Comparison of ENCODE assay signal across 24 cellular contexts in genomic region chr7:18890885-18891621, GRCh38.
DNase-seq lines count a peak whose midpoint lies in the region; ATAC-seq and TF ChIP-seq lines count a peak whose summit lies in the region.
"Had no signal": no experiment of that assay in that cellular context is flagged by ENCODE, and none has a peak within 500 bp of the region (broad histone marks: within the 10 kb centered on the region; RNA-seq: fewer than 3 reads in every experiment).

No MANE protein-coding gene starts in this region.

- dilution Hi-C loops in mammary epithelial cell (cut with HindIII; ENCODE audit: low sequenced_read_pairs), result no loop called here

- H3K9me3 Mint-ChIP-seq in MCF 10A (ENCODE audit: unreplicated experiment) (no peaks in the 10 kb centered on the region), neural progenitor cell (no peaks in the 10 kb centered on the region)
- peaks cover 12% of the 10 kb centered on the region for H3K9me3 Mint-ChIP-seq in activated T-helper 2 cell treated with anti-CD3 and anti-CD28 coated beads, Interferon-gamma antibody, Interleukin-2, Interleukin-4, amounts not matched to agents 10 μg/mL and 5 μg/mL and 100 μg/mL, durations not matched to agents 14 hours and 24 hours and 36 hours
- H3K9me3 Mint-ChIP-seq: H9 had no signal

- 97% methylated on average over 4 of the region's 4 CpGs for WGBS in mammary epithelial cell (ENCODE audit: low coverage, missing lambda C conversion rate)

- TF ChIP-seq CTCF in MCF 10A (IDR thresholded peaks at IDR 0.05; ENCODE audit: unreplicated experiment), result no peak
- TF ChIP-seq CTCF in mammary epithelial cell (conservative IDR thresholded peaks at IDR 0.05 in 1 of 2, IDR thresholded peaks at IDR 0.05 in 1 of 2; ENCODE audit: extremely low read depth in 1 of 2, insufficient read depth in 1 of 2, low read depth in 1 of 2, low read length in 2 of 2), result no peak
- no peak for TF ChIP-seq CTCF in upper lobe of right lung (IDR thresholded peaks at IDR 0.05)
- no peak for TF ChIP-seq CTCF in neural progenitor cell (IDR thresholded peaks at IDR 0.05)

- peaks cover 20% of the 10 kb centered on the region for H3K4me1 ChIP-seq in mammary epithelial cell (ENCODE audit: insufficient read depth, low read length)
- peaks cover 3% of the 10 kb centered on the region for H3K4me1 ChIP-seq in upper lobe of right lung
- H3K4me1 ChIP-seq in neural progenitor cell, result no peaks in the 10 kb centered on the region
- H3K4me1 ChIP-seq: BLaER1 treated with 17β-estradiol and CSF1 and Interleukin-3, amounts not matched to agents 10 nM and 100 nM; transverse colon had no signal

- no peak for DNase-seq in MCF 10A (ENCODE audit: unreplicated experiment)
- DNase-seq in mammary epithelial cell, result no peak
- peak; percentile 76 for DNase-seq in SK-N-MC (ENCODE audit: low read depth, low spot score)
- DNase-seq in left kidney (ENCODE audit: low read depth, low spot score), result peak; percentile 9
- DNase-seq in upper lobe of right lung, result no peak
- DNase-seq in activated T-helper 2 cell treated with anti-CD3 and anti-CD28 coated beads, Interferon-gamma antibody, Interleukin-2, Interleukin-4, amounts not matched to agents 10 μg/mL and 5 μg/mL and 100 μg/mL, durations not matched to agents 14 hours and 24 hours and 36 hours (ENCODE audit: low spot score), result no peak
- DNase-seq in neural progenitor cell (ENCODE audit: low spot score), result no peak
- DNase-seq: 8988T; activated CD4-positive, alpha-beta T cell treated with anti-CD3 and anti-CD28 coated beads for 48 hours; activated CD8-positive, alpha-beta memory T cell treated with anti-CD3 and anti-CD28 coated beads, Interleukin-2, amount 10 ng/mL, durations not matched to agents 7 days and 5 days; activated naive CD8-positive, alpha-beta T cell treated with anti-CD3 and anti-CD28 coated beads, Interleukin-2, amount 50 U/mL, for 24 hours; dorsolateral prefrontal cortex; GDM1; H9; left colon; NCI-H187; sigmoid colon; stimulated activated naive CD4-positive, alpha-beta T cell; T-helper 1 cell; transverse colon had no signal

- ATAC-seq in upper lobe of right lung (peak; percentile 46), HG03045 (IDR thresholded peaks at IDR 0.05; ENCODE audit: unreplicated experiment) (no peak)
- ATAC-seq: activated CD8-positive, alpha-beta memory T cell treated with anti-CD3 and anti-CD28 coated beads, Interleukin-2, amount 10 ng/mL, durations not matched to agents 7 days and 5 days; activated naive CD8-positive, alpha-beta T cell treated with anti-CD3 and anti-CD28 coated beads, Interleukin-2, amount 50 U/mL, for 24 hours; activated T-helper 17 cell treated with anti-CD3 and anti-CD28 coated beads, Interleukin-2, amount 50 U/mL, for 72 hours; HepG2; left colon had no signal

- H4K20me1 ChIP-seq in mammary epithelial cell (ENCODE audit: insufficient read depth, low read length) (no peaks in the 10 kb centered on the region), neural progenitor cell (ENCODE audit: low read depth) (no peaks in the 10 kb centered on the region)
- H4K20me1 ChIP-seq: BLaER1 treated with 17β-estradiol and CSF1 and Interleukin-3, amounts not matched to agents 10 nM and 100 nM had no signal

- H3K27me3 ChIP-seq in mammary epithelial cell (ENCODE audit: insufficient read depth, low read length), result no peaks in the 10 kb centered on the region
- no peaks in the 10 kb centered on the region for H3K27me3 ChIP-seq in upper lobe of right lung
- H3K27me3 ChIP-seq in neural progenitor cell, result no peaks in the 10 kb centered on the region
- H3K27me3 ChIP-seq: BLaER1 treated with 17β-estradiol and CSF1 and Interleukin-3, amounts not matched to agents 10 nM and 100 nM; dorsolateral prefrontal cortex; sigmoid colon; transverse colon had no signal

- H3K4me3 Mint-ChIP-seq in MCF 10A (ENCODE audit: unreplicated experiment) (no peak overlapping the region), neural progenitor cell (no peak overlapping the region)
- no peak overlapping the region for H3K4me3 Mint-ChIP-seq in activated T-helper 2 cell treated with anti-CD3 and anti-CD28 coated beads, Interferon-gamma antibody, Interleukin-2, Interleukin-4, amounts not matched to agents 10 μg/mL and 5 μg/mL and 100 μg/mL, durations not matched to agents 14 hours and 24 hours and 36 hours (ENCODE audit: low read depth)
- H3K4me3 Mint-ChIP-seq: activated CD8-positive, alpha-beta memory T cell treated with anti-CD3 and anti-CD28 coated beads, Interleukin-2, amount 10 ng/mL, durations not matched to agents 7 days and 5 days; activated naive CD8-positive, alpha-beta T cell treated with anti-CD3 and anti-CD28 coated beads, Interleukin-2, amount 50 U/mL, for 24 hours; activated T-helper 17 cell treated with anti-CD3 and anti-CD28 coated beads, Interleukin-2, amount 50 U/mL, for 72 hours; H9 had no signal

- H3K36me3 ChIP-seq in mammary epithelial cell (ENCODE audit: insufficient read depth, low read length), result no peaks in the 10 kb centered on the region
- no peaks in the 10 kb centered on the region for H3K36me3 ChIP-seq in SK-N-MC (ENCODE audit: insufficient read depth, low read length)
- no peaks in the 10 kb centered on the region for H3K36me3 ChIP-seq in upper lobe of right lung
- H3K36me3 ChIP-seq in neural progenitor cell, result no peaks in the 10 kb centered on the region
- H3K36me3 ChIP-seq: BLaER1 treated with 17β-estradiol and CSF1 and Interleukin-3, amounts not matched to agents 10 nM and 100 nM; sigmoid colon; transverse colon had no signal

- intact Hi-C loops in MCF 10A (cut with micrococcal nuclease) (no loop called here), mammary epithelial cell (cut with micrococcal nuclease) (loop anchor here (10.0 kb wide), 1 partner anchor 134 kb away; no protein-coding TSS in a partner anchor), upper lobe of right lung (cut with DNase I) (no loop called here)
- intact Hi-C loops in activated T-helper 2 cell treated with anti-CD3 and anti-CD28 coated beads, Interferon-gamma antibody, Interleukin-2, Interleukin-4, amounts not matched to agents 10 μg/mL and 5 μg/mL and 100 μg/mL, durations not matched to agents 14 hours and 24 hours and 36 hours (cut with micrococcal nuclease), result no loop called here

- H3K27me3 Mint-ChIP-seq in MCF 10A (ENCODE audit: insufficient read depth, unreplicated experiment), result no peaks in the 10 kb centered on the region
- no peaks in the 10 kb centered on the region for H3K27me3 Mint-ChIP-seq in activated T-helper 2 cell treated with anti-CD3 and anti-CD28 coated beads, Interferon-gamma antibody, Interleukin-2, Interleukin-4, amounts not matched to agents 10 μg/mL and 5 μg/mL and 100 μg/mL, durations not matched to agents 14 hours and 24 hours and 36 hours (ENCODE audit: low read depth)
- no peaks in the 10 kb centered on the region for H3K27me3 Mint-ChIP-seq in neural progenitor cell (ENCODE audit: insufficient read depth, low read depth)
- H3K27me3 Mint-ChIP-seq: activated CD8-positive, alpha-beta memory T cell treated with anti-CD3 and anti-CD28 coated beads, Interleukin-2, amount 10 ng/mL, durations not matched to agents 7 days and 5 days; activated naive CD8-positive, alpha-beta T cell treated with anti-CD3 and anti-CD28 coated beads, Interleukin-2, amount 50 U/mL, for 24 hours; activated T-helper 17 cell treated with anti-CD3 and anti-CD28 coated beads, Interleukin-2, amount 50 U/mL, for 72 hours had no signal

- H3K4me3 ChIP-seq in mammary epithelial cell (replicated peaks in 1 of 3; ENCODE audit: insufficient read depth in 1 of 3, low read depth in 2 of 3, low read length in 3 of 3) (no peak overlapping the region), SK-N-MC (peak overlapping the region; percentile 21; the same call in 1 of the 2 replicates), upper lobe of right lung (no peak overlapping the region), neural progenitor cell (no peak overlapping the region)
- H3K4me3 ChIP-seq: BLaER1 treated with 17β-estradiol and CSF1 and Interleukin-3, amounts not matched to agents 10 nM and 100 nM; dorsolateral prefrontal cortex; sigmoid colon; transverse colon had no signal

- H3K4me2 ChIP-seq in mammary epithelial cell (ENCODE audit: insufficient read depth, low read depth, low read length), result no peak overlapping the region
- H3K4me2 ChIP-seq in neural progenitor cell, result no peak overlapping the region
- H3K4me2 ChIP-seq: BLaER1 treated with 17β-estradiol and CSF1 and Interleukin-3, amounts not matched to agents 10 nM and 100 nM had no signal

- no peaks in the 10 kb centered on the region for H3F3A ChIP-seq in neural progenitor cell (ENCODE audit: low read depth)

- H3K9me3 ChIP-seq in mammary epithelial cell (replicated peaks; ENCODE audit: insufficient read depth, low read length) (no peaks in the 10 kb centered on the region), SK-N-MC (ENCODE audit: low read depth, low read length) (no peaks in the 10 kb centered on the region), upper lobe of right lung (no peaks in the 10 kb centered on the region), neural progenitor cell (ENCODE audit: low read depth) (no peaks in the 10 kb centered on the region)
- H3K9me3 ChIP-seq: BLaER1 treated with 17β-estradiol and CSF1 and Interleukin-3, amounts not matched to agents 10 nM and 100 nM; sigmoid colon; transverse colon had no signal

- H3K9ac ChIP-seq in mammary epithelial cell (ENCODE audit: insufficient read depth, low read length) (no peak overlapping the region), SK-N-MC (ENCODE audit: insufficient read length) (no peak overlapping the region), neural progenitor cell (no peak overlapping the region)
- H3K9ac ChIP-seq: BLaER1 treated with 17β-estradiol and CSF1 and Interleukin-3, amounts not matched to agents 10 nM and 100 nM had no signal

- H3K4me1 Mint-ChIP-seq in MCF 10A (ENCODE audit: insufficient read depth, unreplicated experiment), result peaks cover 20% of the 10 kb centered on the region
- no peaks in the 10 kb centered on the region for H3K4me1 Mint-ChIP-seq in activated T-helper 2 cell treated with anti-CD3 and anti-CD28 coated beads, Interferon-gamma antibody, Interleukin-2, Interleukin-4, amounts not matched to agents 10 μg/mL and 5 μg/mL and 100 μg/mL, durations not matched to agents 14 hours and 24 hours and 36 hours (ENCODE audit: low read depth)
- no peaks in the 10 kb centered on the region for H3K4me1 Mint-ChIP-seq in neural progenitor cell
- H3K4me1 Mint-ChIP-seq: activated CD8-positive, alpha-beta memory T cell treated with anti-CD3 and anti-CD28 coated beads, Interleukin-2, amount 10 ng/mL, durations not matched to agents 7 days and 5 days; activated naive CD8-positive, alpha-beta T cell treated with anti-CD3 and anti-CD28 coated beads, Interleukin-2, amount 50 U/mL, for 24 hours; activated T-helper 17 cell treated with anti-CD3 and anti-CD28 coated beads, Interleukin-2, amount 50 U/mL, for 72 hours; H9 had no signal

- in situ Hi-C loops in mammary epithelial cell (cut with MboI; ENCODE audit: low sequenced_read_pairs in 2 of 2), result no loop called here

- no TSS peak for BruUV-seq in MCF 10A (replicated peaks; lab: Mats Ljungman, UMichigan)
- BruUV-seq in mammary epithelial cell (replicated peaks; lab: Mats Ljungman, UMichigan), result no TSS peak

- CTCF ChIA-PET in MCF 10A (lab: Yijun Ruan, JAX) (interaction anchor here (0.6 to 1.2 kb wide), 5 partner anchors 20 to 383 kb away, joined by 3 to 6 read pairs (median 3); no protein-coding TSS in a partner anchor), mammary epithelial cell (lab: Charles Lee; ENCODE audit: low non-redundant PET) (no interaction called here)

- H3K79me2 ChIP-seq in mammary epithelial cell (ENCODE audit: insufficient read depth, low read length) (no peaks in the 10 kb centered on the region), neural progenitor cell (ENCODE audit: low read depth) (no peaks in the 10 kb centered on the region)

- POLR2A ChIA-PET in MCF 10A (lab: Yijun Ruan, JAX), result interaction anchor here (0.6 to 2.8 kb wide), 6 partner anchors 8 to 1793 kb away, joined by 3 to 8 read pairs (median 3); partner anchors contain the start of gene TWIST1

- H3K36me3 Mint-ChIP-seq in MCF 10A (ENCODE audit: insufficient read depth, unreplicated experiment) (no peaks in the 10 kb centered on the region), neural progenitor cell (no peaks in the 10 kb centered on the region)
- no peaks in the 10 kb centered on the region for H3K36me3 Mint-ChIP-seq in activated T-helper 2 cell treated with anti-CD3 and anti-CD28 coated beads, Interferon-gamma antibody, Interleukin-2, Interleukin-4, amounts not matched to agents 10 μg/mL and 5 μg/mL and 100 μg/mL, durations not matched to agents 14 hours and 24 hours and 36 hours (ENCODE audit: low read depth)
- H3K36me3 Mint-ChIP-seq: activated CD8-positive, alpha-beta memory T cell treated with anti-CD3 and anti-CD28 coated beads, Interleukin-2, amount 10 ng/mL, durations not matched to agents 7 days and 5 days had no signal

- H2AFZ ChIP-seq in mammary epithelial cell (ENCODE audit: low read depth, low read length) (no peak overlapping the region), neural progenitor cell (replicated peaks) (no peak overlapping the region)

- peak overlapping the region; percentile 46 for H3K27ac Mint-ChIP-seq in MCF 10A (ENCODE audit: low read depth, unreplicated experiment)
- no peak overlapping the region for H3K27ac Mint-ChIP-seq in activated T-helper 2 cell treated with anti-CD3 and anti-CD28 coated beads, Interferon-gamma antibody, Interleukin-2, Interleukin-4, amounts not matched to agents 10 μg/mL and 5 μg/mL and 100 μg/mL, durations not matched to agents 14 hours and 24 hours and 36 hours
- H3K27ac Mint-ChIP-seq in neural progenitor cell, result no peak overlapping the region
- H3K27ac Mint-ChIP-seq: activated CD8-positive, alpha-beta memory T cell treated with anti-CD3 and anti-CD28 coated beads, Interleukin-2, amount 10 ng/mL, durations not matched to agents 7 days and 5 days; activated naive CD8-positive, alpha-beta T cell treated with anti-CD3 and anti-CD28 coated beads, Interleukin-2, amount 50 U/mL, for 24 hours; activated T-helper 17 cell treated with anti-CD3 and anti-CD28 coated beads, Interleukin-2, amount 50 U/mL, for 72 hours; H9 had no signal

- H3K27ac ChIP-seq in mammary epithelial cell (ENCODE audit: insufficient read depth, low read depth, low read length) (no peak overlapping the region), SK-N-MC (peak overlapping the region; percentile 39), upper lobe of right lung (no peak overlapping the region), neural progenitor cell (no peak overlapping the region)
- H3K27ac ChIP-seq: BLaER1 treated with 17β-estradiol and CSF1 and Interleukin-3, amounts not matched to agents 10 nM and 100 nM; dorsolateral prefrontal cortex; transverse colon had no signal

Comparison
In these comparisons a context has a peak if more than half of its experiments do, and no peak if none do; other contexts are left out.
1. DNase-seq: peak in SK-N-MC (single experiment) and left kidney (single experiment); none in MCF 10A (single experiment), mammary epithelial cell (single experiment), upper lobe of right lung (single experiment), activated T-helper 2 cell treated with anti-CD3 and anti-CD28 coated beads, Interferon-gamma antibody, Interleukin-2, Interleukin-4, amounts not matched to agents 10 μg/mL and 5 μg/mL and 100 μg/mL, durations not matched to agents 14 hours and 24 hours and 36 hours (single experiment) and neural progenitor cell (single experiment).